9 cellular contexts compared by ENCODE assay signal in genomic region chr6:125780540-125781306, GRCh38. TPM values are rescaled to one million over a fixed set of nuclear protein-coding genes. Genes with fewer than 3 reads are reported as not detected.
DNase-seq lines count a peak whose midpoint lies in the region; ATAC-seq and TF ChIP-seq lines count a peak whose summit lies in the region.
"Had no signal": no experiment of that assay in that cellular context is flagged by ENCODE, and none has a peak within 500 bp of the region (broad histone marks: within the 10 kb centered on the region; RNA-seq: fewer than 3 reads in every experiment).

No MANE protein-coding gene starts in this region.

- no peak overlapping the region for H3K4me3 Mint-ChIP-seq in CD4-positive, alpha-beta memory T cell
- H3K4me3 Mint-ChIP-seq in endodermal cell, result no peak overlapping the region
- H3K4me3 Mint-ChIP-seq: brain had no signal

- H3K36me3 Mint-ChIP-seq in CD4-positive, alpha-beta memory T cell, result peaks cover 0 to under 1% of the 10 kb centered on the region in 2 donors
- H3K36me3 Mint-ChIP-seq in endodermal cell (ENCODE audit: low read depth), result no peaks in the 10 kb centered on the region
- H3K36me3 Mint-ChIP-seq: brain had no signal

- intact Hi-C loops in CD4-positive, alpha-beta memory T cell (cut with micrococcal nuclease), result loop anchor here (1.0 to 5.0 kb wide), 10 partner anchors 10 to 1737 kb away; partner anchors contain the start of genes CENPW, HDDC2, HINT3 and MTCL3

- H3K27me3 ChIP-seq in CD4-positive, alpha-beta memory T cell (ENCODE audit: insufficient read depth, low read length), result no peaks in the 10 kb centered on the region
- H3K27me3 ChIP-seq in endodermal cell (ENCODE audit: control insufficient read depth, insufficient read depth, low read length, poor library complexity, severe bottlenecking) (no peaks in the 10 kb centered on the region), mononuclear cell (ENCODE audit: insufficient read depth, low read length) (no peaks in the 10 kb centered on the region)

- ATAC-seq in GM19372 (IDR thresholded peaks at IDR 0.05; ENCODE audit: low read depth, unreplicated experiment) (peak; percentile 72), HG03442 (IDR thresholded peaks at IDR 0.05; ENCODE audit: unreplicated experiment) (peak; percentile 70)

- H3K27me3 Mint-ChIP-seq in CD4-positive, alpha-beta memory T cell, result no peaks in the 10 kb centered on the region
- H3K27me3 Mint-ChIP-seq in endodermal cell (ENCODE audit: insufficient read depth), result peaks cover 4% of the 10 kb centered on the region

- H3K4me1 ChIP-seq in CD4-positive, alpha-beta memory T cell (ENCODE audit: insufficient read depth, low read length), result peaks cover 17% of the 10 kb centered on the region
- H3K4me1 ChIP-seq in endodermal cell (ENCODE audit: control insufficient read depth, insufficient read depth, low read length), result no peaks in the 10 kb centered on the region
- H3K4me1 ChIP-seq in mononuclear cell (ENCODE audit: insufficient read depth, low read length), result peaks cover 5% of the 10 kb centered on the region

- H3K4me3 ChIP-seq in CD4-positive, alpha-beta memory T cell (ENCODE audit: low read length in 2 of 2), result peak overlapping the region; percentile 69 to 92
- peak overlapping the region; percentile 91 for H3K4me3 ChIP-seq in endodermal cell (ENCODE audit: low read length)
- H3K4me3 ChIP-seq in mononuclear cell (ENCODE audit: low read length), result peak overlapping the region; percentile 96

- peak overlapping the region; percentile 72 for H3K27ac ChIP-seq in CD4-positive, alpha-beta memory T cell (ENCODE audit: low read depth, low read length)
- H3K27ac ChIP-seq in endodermal cell (ENCODE audit: low read depth, low read length), result peak overlapping the region; percentile 5

- H3K9me3 ChIP-seq in CD4-positive, alpha-beta memory T cell (ENCODE audit: control insufficient read depth in 1 of 2, low read length in 2 of 2), result no peaks in the 10 kb centered on the region
- H3K9me3 ChIP-seq in endodermal cell (ENCODE audit: control insufficient read depth, low read length) (no peaks in the 10 kb centered on the region), mononuclear cell (ENCODE audit: low read depth, low read length) (no peaks in the 10 kb centered on the region)

- POLR2A ChIA-PET in CD4-positive, alpha-beta memory T cell (lab: Charles Lee; ENCODE audit: partially characterized antibody), result interaction anchor here (0.7 to 6.4 kb wide), 27 partner anchors 11 to 1735 kb away, joined by 3 to 404 read pairs (median 6); partner anchors contain the start of genes HDDC2, HEY2, HINT3 and NCOA7

- H3K27ac Mint-ChIP-seq in CD4-positive, alpha-beta memory T cell, result no peak overlapping the region
- H3K27ac Mint-ChIP-seq in endodermal cell, result no peak overlapping the region
- H3K27ac Mint-ChIP-seq: brain had no signal

- 1 to 3% methylated on average over 11 to 28 of the region's 28 CpGs for WGBS in endodermal cell (ENCODE audit: insufficient coverage in 1 of 2, insufficient read length in 1 of 2), 2 experiments

- TF ChIP-seq CTCF in endodermal cell (conservative IDR thresholded peaks at IDR 0.05), result no peak

- DNase-seq in CD4-positive, alpha-beta memory T cell, result peak; percentile 63 to 78 (median 73)
- DNase-seq in NCI-H748 (lab: John Stamatoyannopoulos, UW; ENCODE audit: unreplicated experiment), result peak; percentile 82
- DNase-seq in activated CD4-positive, alpha-beta T cell treated with anti-CD3 and anti-CD28 coated beads, Interleukin-2, amount 50 U/mL, for 48 hours, result peak; percentile 53 to 59
- peak; percentile 66 for DNase-seq in endodermal cell
- DNase-seq in stimulated activated naive CD4-positive, alpha-beta T cell (lab: John Stamatoyannopoulos, UW), result peak; percentile 23 to 91 (median 60)

- CTCF ChIA-PET in CD4-positive, alpha-beta memory T cell (lab: Charles Lee; ENCODE audit: partially characterized antibody), result interaction anchor here (0.7 to 5.3 kb wide), 29 partner anchors 11 to 478 kb away, joined by 3 to 148 read pairs (median 4); partner anchors contain the start of genes HDDC2, HINT3, NCOA7 and TRMT11

- H3K9me3 Mint-ChIP-seq in CD4-positive, alpha-beta memory T cell, result no peaks in the 10 kb centered on the region
- H3K9me3 Mint-ChIP-seq in endodermal cell, result peaks cover 8% of the 10 kb centered on the region
- H3K9me3 Mint-ChIP-seq: brain had no signal

- peak overlapping the region; percentile 44 for H3K9ac ChIP-seq in endodermal cell (ENCODE audit: extremely low read depth, low read length, poor library complexity, severe bottlenecking)

- no peaks in the 10 kb centered on the region for H3K36me3 ChIP-seq in CD4-positive, alpha-beta memory T cell (ENCODE audit: insufficient read depth, low read length)
- H3K36me3 ChIP-seq in endodermal cell (ENCODE audit: control insufficient read depth, insufficient read depth, low read length), result no peaks in the 10 kb centered on the region

- peaks cover 10 to 13% (median 12%) of the 10 kb centered on the region in 4 donors for H3K4me1 Mint-ChIP-seq in CD4-positive, alpha-beta memory T cell
- peaks cover 2% of the 10 kb centered on the region for H3K4me1 Mint-ChIP-seq in endodermal cell

RNA-seq across cellular contexts. Expression of gene NCOA7, which starts 10.0 kb away (rescaled TPM):
- 10 to 100 TPM; 73.6 to 75.1 TPM for total RNA-seq in CD4-positive, alpha-beta memory T cell
- polyA plus RNA-seq in CD4-positive, alpha-beta memory T cell, result 10 to 100 TPM; 16.9 to 53.5 TPM
- total RNA-seq in endodermal cell, result 10 to 100 TPM; 11.4 to 15.2 TPM
- 3.5 TPM for polyA plus RNA-seq in endodermal cell (2013, experiment 1 of 2)
- 4.6 TPM for polyA plus RNA-seq in endodermal cell (2013, experiment 2 of 2)
- 14.8 TPM for total RNA-seq in mononuclear cell

RNA-seq across cellular contexts. Expression of gene HEY2, which starts 31.3 kb away (rescaled TPM):
- under 1 TPM in 1 of 2 experiments, not detected in 1; 0.14 TPM for total RNA-seq in CD4-positive, alpha-beta memory T cell
- under 1 TPM in 1 of 2 donors, not detected in 1; 0.20 TPM for polyA plus RNA-seq in CD4-positive, alpha-beta memory T cell
- total RNA-seq in endodermal cell, result 1 to 10 TPM; 2.3 to 4.3 TPM
- polyA plus RNA-seq in endodermal cell (2013, experiment 1 of 2), result 2.2 TPM
- 2.6 TPM for polyA plus RNA-seq in endodermal cell (2013, experiment 2 of 2)
- 0.10 TPM for total RNA-seq in mononuclear cell

Comparison
In these comparisons a context has a peak if more than half of its experiments do, and no peak if none do; other contexts are left out.
1. Peak in every context shown above with its lines: DNase-seq, ATAC-seq, H3K4me3 ChIP-seq and H3K27ac ChIP-seq.